Comparison of ENCODE assay signal across 26 cellular contexts in the genomic region with DNA sequence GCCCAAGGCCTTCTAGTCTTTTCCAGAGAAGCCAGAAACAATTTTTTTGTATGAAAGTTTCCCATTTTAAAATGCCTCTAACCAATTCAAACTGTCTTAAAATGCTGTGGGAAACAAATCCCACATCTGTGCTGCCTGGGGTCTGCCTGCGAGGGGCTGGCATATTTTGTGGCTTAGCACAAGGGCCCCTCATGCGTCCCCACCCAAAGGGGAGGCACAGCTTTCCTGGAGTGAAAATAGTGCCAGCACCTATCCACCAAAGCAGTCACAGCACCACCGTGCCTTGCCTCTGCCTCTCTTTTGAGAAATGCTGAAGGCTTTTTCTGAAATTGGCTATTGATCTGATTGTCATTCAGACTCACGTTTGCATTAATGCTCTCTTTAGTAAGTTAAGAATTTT. TPM values are rescaled to one million over a fixed set of nuclear protein-coding genes. Genes with fewer than 3 reads are reported as not detected.
"Had no signal": no experiment of that assay in that cellular context is flagged by ENCODE, and none has a peak within 500 bp of the region (broad histone marks: within the 10 kb centered on the region; RNA-seq: fewer than 3 reads in every experiment).

No MANE protein-coding gene starts in this region.

- H3K4me1 Mint-ChIP-seq: IgD-negative memory B cell had no signal

- H3K4me2 ChIP-seq: KMS-11, SK-N-SH had no signal

- H3K4me3 ChIP-seq: K562 had no signal

- ATAC-seq: K562 had no signal

- H3K27ac ChIP-seq: HL-60, KMS-11 had no signal

- H3K9me3 Mint-ChIP-seq: IgD-negative memory B cell had no signal

- H3K9ac ChIP-seq: KMS-11, SK-N-SH had no signal

- H3K36me3 Mint-ChIP-seq: IgD-negative memory B cell had no signal

- H3K27ac Mint-ChIP-seq: IgD-negative memory B cell had no signal

- H3K4me3 Mint-ChIP-seq: IgD-negative memory B cell had no signal

- DNase-seq: Kasumi-1, MM.1S, NCI-H1105, NCI-H1417 treated with DMSO at 0.1 percent for 48 hours, NCI-H146, NCI-H187, NCI-H2029, NCI-H2081 treated with DMSO at 0.1 percent for 48 hours, NCI-H2171, NCI-H226, NCI-H446, NCI-H510A, NCI-H524 treated with DMSO at 0.1 percent for 48 hours, NCI-H69, NCI-H774, Right ventricle myocardium superior, RPMI8226, SIG-M5, SK-N-SH, SW 1271 had no signal

- H3K9me3 ChIP-seq: SK-N-SH had no signal

RNA-seq across cellular contexts. Expression of gene SLC35G4, which starts 57.4 kb away (rescaled TPM):
- total RNA-seq: K562, M059J, Right ventricle myocardium superior, SK-MEL-5 had no signal
